ENCODE assay signal across 9 cellular contexts in genomic region chr4:122666527-122667245, GRCh38. TPM values are rescaled to one million over a fixed set of nuclear protein-coding genes. Genes with fewer than 3 reads are reported as not detected.
DNase-seq lines count a peak whose midpoint lies in the region; ATAC-seq, FAIRE-seq and TF ChIP-seq lines count a peak whose summit lies in the region.
"Had no signal": no experiment of that assay in that cellular context is flagged by ENCODE, and none has a peak within 500 bp of the region (broad histone marks: within the 10 kb centered on the region; RNA-seq: fewer than 3 reads in every experiment).

No MANE protein-coding gene starts in this region.

- H3K4me1 Mint-ChIP-seq in HFFc6 (ENCODE audit: low read depth): peaks cover 70% of the 10 kb centered on the region

- peak overlapping the region; percentile 64 for H3K4me3 Mint-ChIP-seq in HFFc6
- H3K4me3 Mint-ChIP-seq: dendritic cell treated with granulocyte-macrophage colony-stimulating factor and Interleukin-4, amounts not matched to agents 40 ng/mL and 50 ng/mL, for 4 days had no signal

- H3K36me3 Mint-ChIP-seq in HFFc6 (ENCODE audit: low read depth): peaks cover 10% of the 10 kb centered on the region; the same call in 1 of the 2 replicates

- H3K27me3 ChIP-seq in ACC112 (ENCODE audit: insufficient read depth, low read length) (no peaks in the 10 kb centered on the region), adrenal gland (no peaks in the 10 kb centered on the region)

- no peak for ATAC-seq in HG02623 (IDR thresholded peaks at IDR 0.05; ENCODE audit: unreplicated experiment)

- peak overlapping the region; percentile 93 for H3K27ac ChIP-seq in ACC112 (ENCODE audit: low read depth, low read length)
- peak overlapping the region in 2 of 5 donors; percentile 31 to 54 for H3K27ac ChIP-seq in adrenal gland

- H3K4me1 ChIP-seq in ACC112 (ENCODE audit: control insufficient read depth, insufficient read depth, low read length, unreplicated experiment) (peaks cover 49% of the 10 kb centered on the region), adrenal gland (replicated peaks in 1 of 2) (peaks cover 9 to 16% of the 10 kb centered on the region in 2 donors)

- H3K4me3 ChIP-seq in ACC112 (ENCODE audit: low read depth, low read length): peak overlapping the region; percentile 10; the same call in 1 of the 2 replicates
- no peak overlapping the region for H3K4me3 ChIP-seq in adrenal gland

- H2AFZ ChIP-seq in ACC112 (ENCODE audit: low read length, unreplicated experiment): no peak overlapping the region

- no peak for TF ChIP-seq POLR2A in adrenal gland (IDR thresholded peaks at IDR 0.05)
- TF ChIP-seq POLR2A in GM12891 (IDR thresholded peaks at IDR 0.05; ENCODE audit: low read depth, low read length): no peak

- 18 to 21% (median 19%) methylated on average over 2 of the region's 2 CpGs for WGBS in adrenal gland, 4 donors

- no peak for FAIRE-seq in GM12891 (lab: Jason Lieb, UNC)

- DNase-seq in HFFc6 (peak; percentile 92), adrenal gland (peak in 4 of 7 donors; percentile 14 to 31 (median 22)), kidney tubule cell (ENCODE audit: low spot score) (peak; percentile 92), DMS79 (lab: John Stamatoyannopoulos, UW) (no peak), GM12891 (ENCODE audit: insufficient read length, low spot score) (no peak), NCI-H510A treated with DMSO at 0.1 percent for 48 hours (lab: John Stamatoyannopoulos, UW) (no peak)

- TF ChIP-seq CTCF in HFFc6 (IDR thresholded peaks at IDR 0.05): no peak
- no peak for TF ChIP-seq CTCF in adrenal gland (IDR thresholded peaks at IDR 0.05)

- H3K79me2 ChIP-seq in ACC112 (ENCODE audit: control insufficient read depth, insufficient read depth, low read length, unreplicated experiment): no peaks in the 10 kb centered on the region

- H3K9me3 Mint-ChIP-seq in HFFc6: no peaks in the 10 kb centered on the region

- H3K9me3 ChIP-seq in adrenal gland (replicated peaks in 1 of 3): no peaks in the 10 kb centered on the region

- no peaks in the 10 kb centered on the region for H3K27me3 Mint-ChIP-seq in HFFc6 (ENCODE audit: insufficient read depth)

- no peaks in the 10 kb centered on the region for H3K36me3 ChIP-seq in ACC112 (ENCODE audit: insufficient read depth, low read length)
- no peaks in the 10 kb centered on the region for H3K36me3 ChIP-seq in adrenal gland (replicated peaks in 1 of 2)

- peak overlapping the region; percentile 89 for H3K27ac Mint-ChIP-seq in HFFc6
- H3K27ac Mint-ChIP-seq: dendritic cell treated with granulocyte-macrophage colony-stimulating factor and Interleukin-4, amounts not matched to agents 40 ng/mL and 50 ng/mL, for 4 days had no signal

- intact Hi-C loops in adrenal gland (cut with DNase I): no loop called here

TF ChIP-seq in GM12891, 5 proteins besides CTCF, POLR2A, EP300 and RAD21:
- TF ChIP-seq POLR2AphosphoS5 (IDR thresholded peaks at IDR 0.05; ENCODE audit: low read depth, low read length) (no peak), SPI1 (IDR thresholded peaks at IDR 0.05; ENCODE audit: low read depth, low read length) (no peak), PAX5 (IDR thresholded peaks at IDR 0.05; ENCODE audit: insufficient read depth, low read length, severe bottlenecking) (no peak), TAF1 (IDR thresholded peaks at IDR 0.05; ENCODE audit: low read depth, low read length) (no peak), POU2F2 (IDR thresholded peaks at IDR 0.05; ENCODE audit: low read depth, low read length) (no peak)
TF ChIP-seq in GM12891: peak in this region for 0.

RNA-seq across cellular contexts. Expression of gene IL21, which starts 45.8 kb away (rescaled TPM):
- total RNA-seq in HFFc6 (2021; fragmentation: NEBNext Ultra II Directional; extraction: Animal tissue kit (Norgen Biotek cat#: 25700)): not detected
- total RNA-seq in adrenal gland: not detected
- not detected for polyA plus RNA-seq in adrenal gland
- not detected for polyA plus RNA-seq in GM12891 (2012; ENCODE audit: low read depth, missing spikeins)

Comparison
In these comparisons a context has a peak if more than half of its experiments do, and no peak if none do; other contexts are left out.
1. DNase-seq: peak in HFFc6 (single experiment), adrenal gland (4 of 7) and kidney tubule cell (single experiment); none in DMS79 (single experiment), GM12891 (single experiment) and NCI-H510A treated with DMSO at 0.1 percent for 48 hours (single experiment).